In the genomic region with DNA sequence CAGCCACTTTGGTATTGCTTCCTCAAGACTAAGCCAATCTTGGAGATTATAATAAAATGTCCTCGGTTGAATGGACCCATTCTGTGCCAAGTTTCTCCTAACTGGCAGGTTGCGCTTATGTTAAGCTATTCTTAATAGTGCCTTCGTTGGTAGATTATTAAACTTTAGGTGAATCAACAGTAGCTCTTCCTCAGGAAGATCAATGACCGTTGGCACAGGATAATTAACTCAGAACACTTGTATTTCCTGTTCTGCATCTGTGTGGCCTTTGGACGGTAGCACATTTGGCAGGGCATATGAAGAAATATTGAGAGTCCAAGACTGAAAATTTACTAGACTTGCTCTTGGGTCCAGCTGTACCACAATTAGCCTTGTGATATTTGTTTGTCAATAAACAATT, we compare ENCODE assay signal across 25 cellular contexts.
"Had no signal": no experiment of that assay in that cellular context is flagged by ENCODE, and none has a peak within 500 bp of the region (broad histone marks: within the 10 kb centered on the region; RNA-seq: fewer than 3 reads in every experiment).

No MANE protein-coding gene starts in this region.

- H3K9me3 ChIP-seq: esophagus muscularis mucosa, thoracic aorta, upper lobe of right lung had no signal

- FAIRE-seq: frontal cortex had no signal

- DNase-seq: activated CD4-positive, alpha-beta T cell treated with anti-CD3 and anti-CD28 coated beads, Interleukin-2, amount 50 U/mL, for 1 hour; activated T-cell treated with anti-CD3 and anti-CD28 coated beads, Interleukin-2, amount 50 U/mL, for 1 hour; aorta; brain microvascular endothelial cell; caudate nucleus; dermis blood vessel endothelial cell; effector CD8-positive, alpha-beta T cell; glutamatergic neuron; immature natural killer cell; left ventricle myocardium superior; nephron progenitor cell; nucleus accumbens; stimulated activated CD4-positive, alpha-beta T cell treated with anti-CD3 and anti-CD28 coated beads, Interleukin-2, amount 100 ng/mL, for 48 hours; stimulated activated naive CD4-positive, alpha-beta T cell; T1000; upper lobe of right lung had no signal

- H3K27me3 Mint-ChIP-seq: memory B cell had no signal

- H2AFZ ChIP-seq: hepatocyte had no signal

- H3K27me3 ChIP-seq: brain microvascular endothelial cell, hepatocyte, upper lobe of right lung had no signal

- H3K4me3 ChIP-seq: esophagus muscularis mucosa, hepatocyte, thoracic aorta, upper lobe of right lung had no signal

- H3K36me3 ChIP-seq: brain microvascular endothelial cell, esophagus muscularis mucosa, thoracic aorta, upper lobe of right lung had no signal

- H3K4me1 Mint-ChIP-seq: immature natural killer cell, memory B cell had no signal

- H3K36me3 Mint-ChIP-seq: activated naive CD4-positive, alpha-beta T cell treated with anti-CD3 and anti-CD28 coated beads, Interleukin-2, amount 50 U/mL, for 72 hours; immature natural killer cell; memory B cell had no signal

- H3K27ac ChIP-seq: brain microvascular endothelial cell, esophagus muscularis mucosa, hepatocyte, thoracic aorta, upper lobe of right lung had no signal

- H3K4me2 ChIP-seq: hepatocyte had no signal

- H3K27ac Mint-ChIP-seq: activated naive CD4-positive, alpha-beta T cell treated with anti-CD3 and anti-CD28 coated beads, Interleukin-2, amount 50 U/mL, for 72 hours; immature natural killer cell; memory B cell; T-helper 1 cell treated with Interleukin-12 subunit alpha and Interleukin-12 subunit beta and Interleukin-4 antibody, amounts not matched to agents 30 μg/mL and 1 μg/mL, for 36 hours had no signal

- ATAC-seq: activated CD4-positive, CD25-positive, alpha-beta regulatory T cell treated with anti-CD3 and anti-CD28 coated beads, Interleukin-2, amount 50 U/mL, for 24 hours; activated naive CD4-positive, alpha-beta T cell treated with anti-CD3 and anti-CD28 coated beads, Interleukin-2, amount 50 U/mL, for 72 hours; left ventricle myocardium superior; sciatic nerve; upper lobe of right lung had no signal

- H3K4me1 ChIP-seq: esophagus muscularis mucosa, upper lobe of right lung had no signal

- H3K79me2 ChIP-seq: hepatocyte had no signal

- H3K9me3 Mint-ChIP-seq: memory B cell; T-helper 1 cell treated with Interleukin-12 subunit alpha and Interleukin-12 subunit beta and Interleukin-4 antibody, amounts not matched to agents 30 μg/mL and 1 μg/mL, for 36 hours had no signal

- H3K4me3 Mint-ChIP-seq: immature natural killer cell; memory B cell; nephron progenitor cell; T-helper 1 cell treated with Interleukin-12 subunit alpha and Interleukin-12 subunit beta and Interleukin-4 antibody, amounts not matched to agents 30 μg/mL and 1 μg/mL, for 36 hours had no signal
